Comparison of ENCODE assay signal across 17 cellular contexts in genomic region chr11:8355418-8355742, GRCh38.
DNase-seq lines count a peak whose midpoint lies in the region; ATAC-seq and TF ChIP-seq lines count a peak whose summit lies in the region.
"Had no signal": no experiment of that assay in that cellular context is flagged by ENCODE, and none has a peak within 500 bp of the region (broad histone marks: within the 10 kb centered on the region; RNA-seq: fewer than 3 reads in every experiment).

No MANE protein-coding gene starts in this region.

- no peak overlapping the region for H3K27ac Mint-ChIP-seq in activated CD8-positive, alpha-beta memory T cell treated with anti-CD3 and anti-CD28 coated beads, Interleukin-2, amount 10 ng/mL, durations not matched to agents 7 days and 5 days
- H3K27ac Mint-ChIP-seq: HFFc6 had no signal

- H2AK5ac ChIP-seq in neuronal stem cell (ENCODE audit: low read depth, low read length) = peak overlapping the region; percentile 14

- no peaks in the 10 kb centered on the region for H3K36me3 Mint-ChIP-seq in activated CD8-positive, alpha-beta memory T cell treated with anti-CD3 and anti-CD28 coated beads, Interleukin-2, amount 10 ng/mL, durations not matched to agents 7 days and 5 days
- H3K36me3 Mint-ChIP-seq: CD14-positive monocyte; CD8-positive, alpha-beta memory T cell had no signal

- no peaks in the 10 kb centered on the region for H3K36me3 ChIP-seq in Loucy (ENCODE audit: insufficient read depth, low read length)
- H3K36me3 ChIP-seq in esophagus (ENCODE audit: control insufficient read depth in 2 of 2, insufficient read depth in 2 of 2, low read length in 1 of 2) = no peaks in the 10 kb centered on the region
- no peaks in the 10 kb centered on the region for H3K36me3 ChIP-seq in neuronal stem cell (replicated peaks in 1 of 2; ENCODE audit: control insufficient read depth in 2 of 2, insufficient read depth in 2 of 2, low read length in 2 of 2)
- H3K36me3 ChIP-seq in aorta (ENCODE audit: control insufficient read depth in 1 of 2, insufficient read depth in 2 of 2, low read length in 1 of 2) = no peaks in the 10 kb centered on the region
- no peaks in the 10 kb centered on the region for H3K36me3 ChIP-seq in breast epithelium
- H3K36me3 ChIP-seq: HAP-1, MG63 had no signal

- H3K23ac ChIP-seq in neuronal stem cell (ENCODE audit: low read depth, low read length, poor library complexity) = no peak overlapping the region

- no peak overlapping the region for H4K91ac ChIP-seq in neuronal stem cell (ENCODE audit: low read depth, low read length, poor library complexity)

- peak overlapping the region; percentile 59 for H3K4me2 ChIP-seq in Loucy (ENCODE audit: low read depth, low read length, poor library complexity, severe bottlenecking)
- H3K4me2 ChIP-seq in neuronal stem cell (ENCODE audit: insufficient read depth, low read length, poor library complexity, severe bottlenecking) = no peak overlapping the region

- no peak overlapping the region for H2BK120ac ChIP-seq in neuronal stem cell (ENCODE audit: low read depth, low read length)

- H3F3A ChIP-seq in Loucy (ENCODE audit: low read depth) = no peaks in the 10 kb centered on the region

- H2BK15ac ChIP-seq in neuronal stem cell (ENCODE audit: low read length) = no peak overlapping the region

- peak overlapping the region; percentile 94 to 97 for H3K27ac ChIP-seq in esophagus (ENCODE audit: low read depth in 2 of 2, low read length in 1 of 2)
- no peak overlapping the region for H3K27ac ChIP-seq in neuronal stem cell (replicated peaks; ENCODE audit: low read length)
- no peak overlapping the region for H3K27ac ChIP-seq in aorta (ENCODE audit: low read depth in 1 of 2, low read length in 2 of 2)
- H3K27ac ChIP-seq in breast epithelium = no peak overlapping the region

- no peaks in the 10 kb centered on the region for H3K27me3 ChIP-seq in Loucy (ENCODE audit: insufficient read depth, low read length, poor library complexity, severe bottlenecking)
- H3K27me3 ChIP-seq in esophagus (ENCODE audit: control insufficient read depth in 1 of 2, insufficient read depth in 2 of 2, low read length in 2 of 2) = no peaks in the 10 kb centered on the region
- no peaks in the 10 kb centered on the region for H3K27me3 ChIP-seq in neuronal stem cell (ENCODE audit: control insufficient read depth in 3 of 3, insufficient read depth in 3 of 3, low read depth in 1 of 3, low read length in 3 of 3)
- H3K27me3 ChIP-seq in aorta (ENCODE audit: control insufficient read depth in 1 of 2, insufficient read depth in 2 of 2, low read length in 1 of 2) = no peaks in the 10 kb centered on the region
- no peaks in the 10 kb centered on the region for H3K27me3 ChIP-seq in breast epithelium
- H3K27me3 ChIP-seq: MG63 had no signal

- H2AFZ ChIP-seq in Loucy (ENCODE audit: low read length) (no peak overlapping the region), neuronal stem cell (ENCODE audit: low read length) (peak overlapping the region; percentile 99)

- H3K4me1 ChIP-seq in Loucy (ENCODE audit: insufficient read depth, low read length, poor library complexity, severe bottlenecking) (peaks cover 7% of the 10 kb centered on the region), esophagus (ENCODE audit: control insufficient read depth in 2 of 2, insufficient read depth in 2 of 2, low read length in 1 of 2) (peaks cover 2 to 41% of the 10 kb centered on the region in 2 donors), neuronal stem cell (ENCODE audit: control insufficient read depth in 2 of 2, insufficient read depth in 1 of 2, low read depth in 1 of 2, low read length in 2 of 2) (peaks cover 10 to 40% of the 10 kb centered on the region in 2 donors), aorta (ENCODE audit: control insufficient read depth in 1 of 2, insufficient read depth in 2 of 2, low read length in 2 of 2) (no peaks in the 10 kb centered on the region), breast epithelium (no peaks in the 10 kb centered on the region)
- H3K4me1 ChIP-seq: HAP-1 had no signal

- no peak overlapping the region for H3K9ac ChIP-seq in Loucy (ENCODE audit: low read depth, low read length, poor library complexity, severe bottlenecking)
- no peak overlapping the region for H3K9ac ChIP-seq in neuronal stem cell (ENCODE audit: low read depth, low read length, poor library complexity)

- H3K4me1 Mint-ChIP-seq in activated CD8-positive, alpha-beta memory T cell treated with anti-CD3 and anti-CD28 coated beads, Interleukin-2, amount 10 ng/mL, durations not matched to agents 7 days and 5 days = peaks cover 7% of the 10 kb centered on the region

- CTCF ChIA-PET in activated CD8-positive, alpha-beta memory T cell treated with anti-CD3 and anti-CD28 coated beads, Interleukin-2, amount 10 ng/mL, durations not matched to agents 7 days and 5 days (lab: Charles Lee) = no interaction called here

- peaks cover 28% of the 10 kb centered on the region for H3K27me3 Mint-ChIP-seq in activated CD8-positive, alpha-beta memory T cell treated with anti-CD3 and anti-CD28 coated beads, Interleukin-2, amount 10 ng/mL, durations not matched to agents 7 days and 5 days

- H2BK5ac ChIP-seq in neuronal stem cell (ENCODE audit: low read length) = no peak overlapping the region

- H3K4me3 Mint-ChIP-seq in activated CD8-positive, alpha-beta memory T cell treated with anti-CD3 and anti-CD28 coated beads, Interleukin-2, amount 10 ng/mL, durations not matched to agents 7 days and 5 days = no peak overlapping the region
- H3K4me3 Mint-ChIP-seq: HFFc6 had no signal

- H2BK12ac ChIP-seq in neuronal stem cell (ENCODE audit: low read length) = no peak overlapping the region

- H3K79me2 ChIP-seq in Loucy (ENCODE audit: insufficient read depth, low read length) = no peaks in the 10 kb centered on the region

- no peak overlapping the region for H3K4ac ChIP-seq in neuronal stem cell (ENCODE audit: low read length)

- no peak for ATAC-seq in aorta (ENCODE audit: low FRiP score)
- ATAC-seq in activated CD8-positive, alpha-beta memory T cell treated with anti-CD3 and anti-CD28 coated beads, Interleukin-2, amount 10 ng/mL, durations not matched to agents 7 days and 5 days = no peak
- ATAC-seq: K562 had no signal

- H3K79me1 ChIP-seq in neuronal stem cell (ENCODE audit: low read depth, low read length) = no peaks in the 10 kb centered on the region

- H4K20me1 ChIP-seq in Loucy (ENCODE audit: insufficient read depth, low read length, poor library complexity, severe bottlenecking) = no peaks in the 10 kb centered on the region

- DNase-seq in neuronal stem cell (ENCODE audit: low spot score) (no peak), aorta (peak; percentile 9 to 41), breast epithelium (ENCODE audit: low spot score in 2 of 2) (no peak)
- no peak for DNase-seq in activated CD8-positive, alpha-beta memory T cell treated with anti-CD3 and anti-CD28 coated beads, Interleukin-2, amount 10 ng/mL, durations not matched to agents 7 days and 5 days
- DNase-seq in activated CD4-positive, alpha-beta T cell treated with anti-CD3 and anti-CD28 coated beads for 48 hours = no peak
- DNase-seq: CD8-positive, alpha-beta memory T cell; DND-41; GOT3; HFFc6; MG63; NCI-H2029 treated with DMSO at 0.1 percent for 48 hours; SHP77 had no signal

- intact Hi-C loops in aorta (cut with DNase I) (no loop called here), breast epithelium (cut with DNase I; ENCODE audit: low total_unique reads) (no loop called here)

- no peaks in the 10 kb centered on the region for H3K9me2 ChIP-seq in Loucy (replicated peaks; ENCODE audit: low read depth, low read length)

- H3K9me3 ChIP-seq in Loucy (ENCODE audit: insufficient read depth, low read depth, low read length) = no peaks in the 10 kb centered on the region
- no peaks in the 10 kb centered on the region for H3K9me3 ChIP-seq in esophagus (ENCODE audit: control insufficient read depth in 2 of 2, insufficient read depth in 1 of 2, low read depth in 1 of 2, low read length in 1 of 2)
- no peaks in the 10 kb centered on the region for H3K9me3 ChIP-seq in neuronal stem cell (replicated peaks in 1 of 2; ENCODE audit: control insufficient read depth in 2 of 2, insufficient read depth in 1 of 2, low read depth in 1 of 2, low read length in 2 of 2)
- H3K9me3 ChIP-seq in aorta (ENCODE audit: control insufficient read depth, low read length) = no peaks in the 10 kb centered on the region
- no peaks in the 10 kb centered on the region for H3K9me3 ChIP-seq in breast epithelium
- H3K9me3 ChIP-seq: HAP-1, MG63 had no signal

- 72 to 74% methylated on average over 4 of the region's 4 CpGs for WGBS in esophagus, 2 donors
- no CpG with 5 or more reads among the region's 4 CpGs for WGBS in neuronal stem cell (ENCODE audit: extremely low coverage in 2 of 2, insufficient read length in 2 of 2, insufficient replicate concordance in 1 of 2), 2 donors
- WGBS in aorta, 2 donors = 84 to 90% methylated on average over 4 of the region's 4 CpGs

- H3K4me3 ChIP-seq in Loucy (ENCODE audit: low read length, poor library complexity, severe bottlenecking) (no peak overlapping the region), esophagus (ENCODE audit: low read depth in 1 of 2, low read length in 2 of 2) (no peak overlapping the region), neuronal stem cell (ENCODE audit: low read length in 2 of 2) (no peak overlapping the region), aorta (ENCODE audit: low read length in 2 of 2) (no peak overlapping the region), breast epithelium (no peak overlapping the region)
- H3K4me3 ChIP-seq: HAP-1, K562, MG63 had no signal

- H4K8ac ChIP-seq in neuronal stem cell (ENCODE audit: low read depth, low read length) = no peak overlapping the region

- TF ChIP-seq POLR2A in breast epithelium (IDR thresholded peaks at IDR 0.05) = no peak

- no peaks in the 10 kb centered on the region for H3K9me3 Mint-ChIP-seq in activated CD8-positive, alpha-beta memory T cell treated with anti-CD3 and anti-CD28 coated beads, Interleukin-2, amount 10 ng/mL, durations not matched to agents 7 days and 5 days (ENCODE audit: low read depth)
- H3K9me3 Mint-ChIP-seq: CD14-positive monocyte; CD8-positive, alpha-beta memory T cell; HFFc6 had no signal

- H3K14ac ChIP-seq in neuronal stem cell (ENCODE audit: low read length) = no peak overlapping the region

- no peak overlapping the region for H3K18ac ChIP-seq in neuronal stem cell (ENCODE audit: low read length)

- TF ChIP-seq CTCF in Loucy (conservative IDR thresholded peaks at IDR 0.05; ENCODE audit: low read length) = no peak
- no peak for TF ChIP-seq CTCF in breast epithelium (IDR thresholded peaks at IDR 0.05)

Comparison
In these comparisons a context has a peak if more than half of its experiments do, and no peak if none do; other contexts are left out.
1. H3K27ac ChIP-seq: peak in esophagus (2 of 2); none in neuronal stem cell (single experiment), aorta (0 of 2) and breast epithelium (0 of 2).
2. DNase-seq: peak in aorta (2 of 2); none in neuronal stem cell (single experiment), activated CD8-positive, alpha-beta memory T cell treated with anti-CD3 and anti-CD28 coated beads, Interleukin-2, amount 10 ng/mL, durations not matched to agents 7 days and 5 days (single experiment), activated CD4-positive, alpha-beta T cell treated with anti-CD3 and anti-CD28 coated beads for 48 hours (single experiment) and breast epithelium (0 of 2).